In genomic region chr5:87769137-87769536, GRCh38 we compare ENCODE assay signal across 37 cellular contexts.
"Had no signal": no experiment of that assay in that cellular context is flagged by ENCODE, and none has a peak within 500 bp of the region (broad histone marks: within the 10 kb centered on the region; RNA-seq: fewer than 3 reads in every experiment).

No MANE protein-coding gene starts in this region.

- H3K9me3 ChIP-seq: breast epithelium, MG63 had no signal

- H3K4me3 Mint-ChIP-seq: activated B cell treated with CpG ODN at 0.5 μM for 24 hours; activated CD4-positive, alpha-beta memory T cell treated with anti-CD3 and anti-CD28 coated beads for 36 hours; activated CD8-positive, alpha-beta memory T cell treated with anti-CD3 and anti-CD28 coated beads, Interleukin-2, amount 10 ng/mL, durations not matched to agents 7 days and 5 days; activated naive CD8-positive, alpha-beta T cell treated with anti-CD3 and anti-CD28 coated beads for 36 hours had no signal

- ATAC-seq: activated CD8-positive, alpha-beta memory T cell treated with anti-CD3 and anti-CD28 coated beads, Interleukin-2, amount 10 ng/mL, durations not matched to agents 7 days and 5 days; Panc1 had no signal

- H3K27ac ChIP-seq: breast epithelium, VCaP had no signal

- H3K27ac Mint-ChIP-seq: activated B cell treated with CpG ODN at 0.5 μM for 24 hours; activated CD4-positive, alpha-beta memory T cell treated with anti-CD3 and anti-CD28 coated beads for 36 hours; activated CD8-positive, alpha-beta memory T cell treated with anti-CD3 and anti-CD28 coated beads, Interleukin-2, amount 10 ng/mL, durations not matched to agents 7 days and 5 days; activated naive CD8-positive, alpha-beta T cell treated with anti-CD3 and anti-CD28 coated beads for 36 hours had no signal

- H3K4me1 Mint-ChIP-seq: activated B cell treated with CpG ODN at 0.5 μM for 24 hours; activated CD8-positive, alpha-beta memory T cell treated with anti-CD3 and anti-CD28 coated beads, Interleukin-2, amount 10 ng/mL, durations not matched to agents 7 days and 5 days; activated naive CD8-positive, alpha-beta T cell treated with anti-CD3 and anti-CD28 coated beads for 36 hours had no signal

- H3K9me3 Mint-ChIP-seq: activated B cell treated with CpG ODN at 0.5 μM for 24 hours; activated CD4-positive, alpha-beta memory T cell treated with anti-CD3 and anti-CD28 coated beads for 36 hours; activated naive CD8-positive, alpha-beta T cell treated with anti-CD3 and anti-CD28 coated beads for 36 hours had no signal

- DNase-seq: activated B cell treated with CpG ODN at 0.5 μM for 24 hours; activated CD4-positive, alpha-beta memory T cell treated with anti-CD3 and anti-CD28 coated beads for 36 hours; activated CD4-positive, alpha-beta T cell treated with anti-CD3 and anti-CD28 coated beads for 4 hours; activated CD4-positive, alpha-beta T cell treated with anti-CD3 and anti-CD28 coated beads, Interleukin-2, amount 50 U/mL, for 1 hour; activated CD4-positive, CD25-positive, alpha-beta regulatory T cell treated with anti-CD3 and anti-CD28 coated beads, Interleukin-2, amount 50 U/mL, for 72 hours; activated CD8-positive, alpha-beta memory T cell treated with anti-CD3 and anti-CD28 coated beads for 24 hours; activated CD8-positive, alpha-beta memory T cell treated with anti-CD3 and anti-CD28 coated beads, Interleukin-2, amount 10 ng/mL, durations not matched to agents 7 days and 5 days; activated CD8-positive, alpha-beta memory T cell treated with anti-CD3 and anti-CD28 coated beads, Interleukin-2, amount 50 U/mL, for 48 hours; activated effector memory CD4-positive, alpha-beta T cell treated with Interleukin-2 at 50 U/mL for 16 hours; activated naive CD4-positive, alpha-beta T cell treated with anti-CD3 and anti-CD28 coated beads, Interleukin-2, amount 50 U/mL, for 16 hours; activated naive CD8-positive, alpha-beta T cell treated with anti-CD3 and anti-CD28 coated beads for 36 hours; activated T-cell treated with anti-CD3 and anti-CD28 coated beads, Interleukin-2, amount 50 U/mL, for 48 hours; amniotic stem cell; aorta; caudate nucleus; cerebellar nuclear complex; Karpas-422; KBM-7; MG63; NCI-H1048; NCI-H1105 treated with DMSO at 0.1 percent for 48 hours; NCI-H1436; NCI-H1694; NCI-H1930; NCI-H2081 treated with DMSO at 0.1 percent for 48 hours; NCI-H226; NCI-H524 treated with DMSO at 0.1 percent for 48 hours; NCI-H748 treated with DMSO at 0.1 percent for 48 hours; Right ventricle myocardium superior; RPMI8226; SW 1271; T-helper 1 cell; T-helper 2 cell; T-helper 9 cell had no signal

- H3K4me1 ChIP-seq: breast epithelium had no signal

- H3K36me3 Mint-ChIP-seq: activated CD4-positive, alpha-beta memory T cell treated with anti-CD3 and anti-CD28 coated beads for 36 hours; activated CD8-positive, alpha-beta memory T cell treated with anti-CD3 and anti-CD28 coated beads, Interleukin-2, amount 10 ng/mL, durations not matched to agents 7 days and 5 days; activated naive CD8-positive, alpha-beta T cell treated with anti-CD3 and anti-CD28 coated beads for 36 hours had no signal

- H3K36me3 ChIP-seq: breast epithelium, MG63 had no signal

- H3K4me3 ChIP-seq: breast epithelium, MG63 had no signal
